Comparison of ENCODE assay signal across 8 cellular contexts in the genomic region with DNA sequence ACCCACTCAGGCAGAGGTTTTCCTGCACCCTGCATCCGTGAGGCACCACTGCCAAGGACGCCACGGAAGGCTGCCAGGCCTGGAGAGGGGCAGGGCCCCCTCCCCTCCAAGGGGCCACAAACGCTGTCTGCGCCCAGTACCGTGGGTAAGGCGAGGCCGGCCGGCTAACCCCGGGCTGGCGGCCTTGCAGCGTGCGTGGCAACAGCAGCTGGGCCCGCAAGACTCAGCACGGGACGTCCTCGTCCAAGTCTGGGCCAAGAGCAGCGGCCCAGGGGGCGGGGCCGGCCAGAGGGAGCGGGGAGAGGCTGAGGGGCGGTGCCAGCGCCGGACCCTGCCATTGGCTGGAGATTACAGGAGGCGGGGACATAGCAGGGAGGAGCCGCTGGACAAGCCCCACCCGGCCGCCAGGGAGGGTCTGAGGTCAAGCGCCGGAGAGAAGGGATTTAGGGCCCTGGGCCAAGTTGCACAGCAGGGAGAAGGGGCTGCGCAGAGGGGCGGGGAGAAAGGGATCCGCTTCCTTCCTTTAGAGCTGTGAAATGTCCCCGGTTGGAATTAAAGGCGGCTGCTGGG. TPM values are rescaled to one million over a fixed set of nuclear protein-coding genes. Genes with fewer than 3 reads are reported as not detected.
DNase-seq lines count a peak whose midpoint lies in the region; ATAC-seq and TF ChIP-seq lines count a peak whose summit lies in the region.

No MANE protein-coding gene starts in this region.

- peak; percentile 54 for ATAC-seq in activated CD8-positive, alpha-beta memory T cell treated with anti-CD3 and anti-CD28 coated beads, Interleukin-2, amount 10 ng/mL, durations not matched to agents 7 days and 5 days

- TF ChIP-seq EP300 in suprapubic skin (IDR thresholded peaks at IDR 0.05) = no peak

- TF ChIP-seq CTCF in GM10266 (IDR thresholded peaks at IDR 0.05; ENCODE audit: control insufficient read depth, insufficient read depth, low read depth, missing control alignments) = no peak
- no peak for TF ChIP-seq CTCF in fibroblast of lung (conservative IDR thresholded peaks at IDR 0.05 in 1 of 2, IDR thresholded peaks at IDR 0.05 in 1 of 2; ENCODE audit: low read depth in 1 of 2, low read length in 2 of 2)
- no peak for TF ChIP-seq CTCF in suprapubic skin (IDR thresholded peaks at IDR 0.05)

- no peak overlapping the region for H3K4me3 Mint-ChIP-seq in activated CD8-positive, alpha-beta memory T cell treated with anti-CD3 and anti-CD28 coated beads, Interleukin-2, amount 10 ng/mL, durations not matched to agents 7 days and 5 days

- no peaks in the 10 kb centered on the region for H3K79me2 ChIP-seq in fibroblast of lung (ENCODE audit: control insufficient read depth, insufficient read depth, low read length)

- peaks cover 4% of the 10 kb centered on the region for H3K36me3 ChIP-seq in fibroblast of lung (ENCODE audit: control insufficient read depth, insufficient read depth, low read length)
- peaks cover 3% of the 10 kb centered on the region for H3K36me3 ChIP-seq in suprapubic skin

- H3K9me3 ChIP-seq in fibroblast of lung (ENCODE audit: control insufficient read depth, insufficient read depth, low read depth, low read length) = no peaks in the 10 kb centered on the region
- H3K9me3 ChIP-seq in suprapubic skin = no peaks in the 10 kb centered on the region

- DNase-seq in GM10266 (ENCODE audit: extremely low spot score) = peak; percentile 90
- peak; percentile 90 for DNase-seq in HCEC 1CT
- DNase-seq in NCI-H1092 treated with DMSO at 0.1 percent for 48 hours (lab: John Stamatoyannopoulos, UW) = peak; percentile 94
- DNase-seq in activated CD8-positive, alpha-beta memory T cell treated with anti-CD3 and anti-CD28 coated beads, Interleukin-2, amount 10 ng/mL, durations not matched to agents 7 days and 5 days = no peak
- DNase-seq in fibroblast of lung (ENCODE audit: low read depth in 2 of 2) = peak; percentile 85 to 94
- DNase-seq in mucosa of gallbladder (ENCODE audit: low spot score) = peak; percentile 95
- peak; percentile 96 to 97 for DNase-seq in suprapubic skin (ENCODE audit: low spot score in 2 of 2)
- DNase-seq in GF-D8 (lab: John Stamatoyannopoulos, UW) = no peak

- WGBS in suprapubic skin = 13% methylated on average over 16 of the region's 35 CpGs

- no peak overlapping the region for H3K9ac ChIP-seq in fibroblast of lung (ENCODE audit: insufficient read depth, low read length)

- H3K4me1 ChIP-seq in fibroblast of lung (ENCODE audit: control insufficient read depth, extremely low read depth, insufficient read depth, low read length) (peaks cover 7% of the 10 kb centered on the region), suprapubic skin (peaks cover 25% of the 10 kb centered on the region)

- TF ChIP-seq POLR2A in suprapubic skin (IDR thresholded peaks at IDR 0.05) = no peak

- H3K9me3 Mint-ChIP-seq in activated CD8-positive, alpha-beta memory T cell treated with anti-CD3 and anti-CD28 coated beads, Interleukin-2, amount 10 ng/mL, durations not matched to agents 7 days and 5 days (ENCODE audit: low read depth) = no peaks in the 10 kb centered on the region

- H3K27ac ChIP-seq in fibroblast of lung (ENCODE audit: insufficient read depth, low read length) = peak overlapping the region; percentile 54
- peak overlapping the region; percentile 71 for H3K27ac ChIP-seq in suprapubic skin

- peaks cover 9% of the 10 kb centered on the region for H3K36me3 Mint-ChIP-seq in activated CD8-positive, alpha-beta memory T cell treated with anti-CD3 and anti-CD28 coated beads, Interleukin-2, amount 10 ng/mL, durations not matched to agents 7 days and 5 days

- no peaks in the 10 kb centered on the region for H3K4me1 Mint-ChIP-seq in activated CD8-positive, alpha-beta memory T cell treated with anti-CD3 and anti-CD28 coated beads, Interleukin-2, amount 10 ng/mL, durations not matched to agents 7 days and 5 days

- H2AFZ ChIP-seq in fibroblast of lung (ENCODE audit: low read length) = peak overlapping the region; percentile 70

- no peaks in the 10 kb centered on the region for H4K20me1 ChIP-seq in fibroblast of lung (ENCODE audit: control insufficient read depth, extremely low read depth, insufficient read depth, low read length)

- CTCF ChIA-PET in activated CD8-positive, alpha-beta memory T cell treated with anti-CD3 and anti-CD28 coated beads, Interleukin-2, amount 10 ng/mL, durations not matched to agents 7 days and 5 days (lab: Charles Lee) = interaction anchor here (0.7 to 4.0 kb wide), 3 partner anchors 15 to 141 kb away, joined by 3 to 21 read pairs (median 3); a partner anchor contains a TSS

- H3K4me3 ChIP-seq in fibroblast of lung (replicated peaks in 1 of 4; ENCODE audit: control extremely low read depth in 1 of 4, insufficient read depth in 1 of 4, low read depth in 3 of 4, low read length in 4 of 4) = peak overlapping the region; percentile 19 to 46 (median 28)
- peak overlapping the region; percentile 39 for H3K4me3 ChIP-seq in suprapubic skin

- H3K27ac Mint-ChIP-seq in activated CD8-positive, alpha-beta memory T cell treated with anti-CD3 and anti-CD28 coated beads, Interleukin-2, amount 10 ng/mL, durations not matched to agents 7 days and 5 days = no peak overlapping the region

- H3K27me3 Mint-ChIP-seq in activated CD8-positive, alpha-beta memory T cell treated with anti-CD3 and anti-CD28 coated beads, Interleukin-2, amount 10 ng/mL, durations not matched to agents 7 days and 5 days = no peaks in the 10 kb centered on the region

- peak overlapping the region; percentile 66 for H3K4me2 ChIP-seq in fibroblast of lung (ENCODE audit: extremely low read depth, insufficient read depth, low read length)

- H3K27me3 ChIP-seq in fibroblast of lung (ENCODE audit: control insufficient read depth, insufficient read depth, low read length) = no peaks in the 10 kb centered on the region
- H3K27me3 ChIP-seq in suprapubic skin = no peaks in the 10 kb centered on the region

RNA-seq across cellular contexts. Expression of a gene that starts 16.0 kb away (rescaled TPM):
- 10 to 100 TPM; 24.6 to 25.8 TPM for total RNA-seq in activated CD8-positive, alpha-beta memory T cell treated with anti-CD3 and anti-CD28 coated beads, Interleukin-2, amount 10 ng/mL, durations not matched to agents 7 days and 5 days
- 19.8 and 20.8 TPM in 2 replicates for total RNA-seq in fibroblast of lung
- polyA plus RNA-seq in fibroblast of lung = 12.3 and 13.2 TPM in 2 replicates
- 11.7 TPM in 2 replicates for polyA plus RNA-seq in fibroblast of lung (2012)
- 57.0 and 60.5 TPM in 2 replicates for polyA minus RNA-seq in fibroblast of lung (ENCODE audit: low replicate concordance)
- 89.5 TPM for total RNA-seq in mucosa of gallbladder
- total RNA-seq in suprapubic skin = 10 to 100 TPM; 13.8 to 48.8 (median 22.3) TPM

RNA-seq across cellular contexts. Expression of a gene that starts 31.1 kb away (rescaled TPM):
- 10 to 100 TPM; 74.5 to 92.9 TPM for total RNA-seq in activated CD8-positive, alpha-beta memory T cell treated with anti-CD3 and anti-CD28 coated beads, Interleukin-2, amount 10 ng/mL, durations not matched to agents 7 days and 5 days
- total RNA-seq in fibroblast of lung (32.2 and 41.6 TPM in 2 replicates), mucosa of gallbladder (31.2 TPM), suprapubic skin (10 to 100 TPM; 26.2 to 43.0 (median 40.1) TPM)
- polyA plus RNA-seq in fibroblast of lung = 57.6 and 108 TPM in 2 replicates
- 66.8 and 120 TPM in 2 replicates for polyA plus RNA-seq in fibroblast of lung (2012)
- 41.7 and 75.9 TPM in 2 replicates for polyA minus RNA-seq in fibroblast of lung (ENCODE audit: low replicate concordance)

RNA-seq across cellular contexts. Expression of a gene that starts 37.9 kb away (rescaled TPM):
- not detected for total RNA-seq in activated CD8-positive, alpha-beta memory T cell treated with anti-CD3 and anti-CD28 coated beads, Interleukin-2, amount 10 ng/mL, durations not matched to agents 7 days and 5 days
- total RNA-seq in fibroblast of lung (not detected in 2 replicates), mucosa of gallbladder (not detected), suprapubic skin (not detected)
- not detected in 2 replicates for polyA plus RNA-seq in fibroblast of lung
- not detected in 2 replicates for polyA plus RNA-seq in fibroblast of lung (2012)
- polyA minus RNA-seq in fibroblast of lung (ENCODE audit: low replicate concordance) = not detected in 2 replicates

RNA-seq across cellular contexts. Expression of a gene that starts 39.2 kb away (rescaled TPM):
- not detected for total RNA-seq in activated CD8-positive, alpha-beta memory T cell treated with anti-CD3 and anti-CD28 coated beads, Interleukin-2, amount 10 ng/mL, durations not matched to agents 7 days and 5 days
- total RNA-seq in fibroblast of lung = 0.17 and 0.26 TPM in 2 replicates
- 0.27 and 0.43 TPM in 2 replicates for polyA plus RNA-seq in fibroblast of lung
- polyA plus RNA-seq in fibroblast of lung (2012) = 1.1 and 1.3 TPM in 2 replicates
- polyA minus RNA-seq in fibroblast of lung (ENCODE audit: low replicate concordance) = 0.79 TPM in 1 of 2 replicates, not detected in the other
- 19.2 TPM for total RNA-seq in mucosa of gallbladder
- total RNA-seq in suprapubic skin = 1 to 10 TPM in 3 of 4 donors, under 1 TPM in 1; 0.64 to 4.8 (median 3.2) TPM

Comparison
In these comparisons a context has a peak if more than half of its experiments do, and no peak if none do; other contexts are left out.
1. DNase-seq: peak in GM10266 (single experiment), HCEC 1CT (single experiment), NCI-H1092 treated with DMSO at 0.1 percent for 48 hours (single experiment), fibroblast of lung (2 of 2), mucosa of gallbladder (single experiment) and suprapubic skin (2 of 2); none in activated CD8-positive, alpha-beta memory T cell treated with anti-CD3 and anti-CD28 coated beads, Interleukin-2, amount 10 ng/mL, durations not matched to agents 7 days and 5 days (single experiment) and GF-D8 (single experiment).